1 cellular context compared by ENCODE assay signal in the genomic region with DNA sequence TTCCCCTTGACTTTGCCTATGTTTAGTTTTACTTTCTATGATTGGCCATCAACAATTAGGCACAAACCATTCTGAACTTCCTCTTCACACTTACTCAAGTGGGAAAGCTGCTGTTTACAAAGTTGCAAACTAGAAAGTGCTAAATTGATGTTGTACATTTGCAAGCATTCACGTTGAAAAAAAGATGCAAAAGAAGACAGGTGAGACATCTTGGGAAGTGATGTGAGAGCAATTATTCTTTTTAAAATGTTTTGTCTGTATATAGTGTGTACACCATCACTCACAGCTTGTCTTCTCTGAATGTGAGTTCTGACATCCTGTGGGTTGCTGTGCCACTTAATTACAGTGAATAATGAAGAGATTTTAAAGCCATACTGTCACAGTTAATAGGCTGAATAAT.
A peak's percentile ranks its signal among the peaks of the same experiment; 100 is the strongest.
TF ChIP-seq lines count a peak whose summit lies in the region.

No MANE protein-coding gene starts in this region.

TF ChIP-seq in GM12878, 131 proteins besides CTCF, POLR2A, EP300 and RAD21 (continued from another document and continues in another):
- TF ChIP-seq, protein P1, sequence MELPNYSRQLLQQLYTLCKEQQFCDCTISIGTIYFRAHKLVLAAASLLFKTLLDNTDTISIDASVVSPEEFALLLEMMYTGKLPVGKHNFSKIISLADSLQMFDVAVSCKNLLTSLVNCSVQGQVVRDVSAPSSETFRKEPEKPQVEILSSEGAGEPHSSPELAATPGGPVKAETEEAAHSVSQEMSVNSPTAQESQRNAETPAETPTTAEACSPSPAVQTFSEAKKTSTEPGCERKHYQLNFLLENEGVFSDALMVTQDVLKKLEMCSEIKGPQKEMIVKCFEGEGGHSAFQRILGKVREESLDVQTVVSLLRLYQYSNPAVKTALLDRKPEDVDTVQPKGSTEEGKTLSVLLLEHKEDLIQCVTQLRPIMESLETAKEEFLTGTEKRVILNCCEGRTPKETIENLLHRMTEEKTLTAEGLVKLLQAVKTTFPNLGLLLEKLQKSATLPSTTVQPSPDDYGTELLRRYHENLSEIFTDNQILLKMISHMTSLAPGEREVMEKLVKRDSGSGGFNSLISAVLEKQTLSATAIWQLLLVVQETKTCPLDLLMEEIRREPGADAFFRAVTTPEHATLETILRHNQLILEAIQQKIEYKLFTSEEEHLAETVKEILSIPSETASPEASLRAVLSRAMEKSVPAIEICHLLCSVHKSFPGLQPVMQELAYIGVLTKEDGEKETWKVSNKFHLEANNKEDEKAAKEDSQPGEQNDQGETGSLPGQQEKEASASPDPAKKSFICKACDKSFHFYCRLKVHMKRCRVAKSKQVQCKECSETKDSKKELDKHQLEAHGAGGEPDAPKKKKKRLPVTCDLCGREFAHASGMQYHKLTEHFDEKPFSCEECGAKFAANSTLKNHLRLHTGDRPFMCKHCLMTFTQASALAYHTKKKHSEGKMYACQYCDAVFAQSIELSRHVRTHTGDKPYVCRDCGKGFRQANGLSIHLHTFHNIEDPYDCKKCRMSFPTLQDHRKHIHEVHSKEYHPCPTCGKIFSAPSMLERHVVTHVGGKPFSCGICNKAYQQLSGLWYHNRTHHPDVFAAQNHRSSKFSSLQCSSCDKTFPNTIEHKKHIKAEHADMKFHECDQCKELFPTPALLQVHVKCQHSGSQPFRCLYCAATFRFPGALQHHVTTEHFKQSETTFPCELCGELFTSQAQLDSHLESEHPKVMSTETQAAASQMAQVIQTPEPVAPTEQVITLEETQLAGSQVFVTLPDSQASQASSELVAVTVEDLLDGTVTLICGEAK (IDR thresholded peaks at IDR 0.05; ENCODE audit: borderline replicate concordance): no peak; the same call in 1 of the 2 replicates
- TF ChIP-seq PAX5 (IDR thresholded peaks at IDR 0.05; ENCODE audit: borderline replicate concordance, low read depth, low read length) (no peak), STAT3 (IDR thresholded peaks at IDR 0.05; ENCODE audit: low read depth, low read length) (0 out of 2 replicates have a peak, but pooled peaks have one; percentile 33), ZNF274 (IDR thresholded peaks at IDR 0.05; ENCODE audit: insufficient read depth, insufficient read length) (no peak), HDAC6 (IDR thresholded peaks at IDR 0.05; ENCODE audit: unreplicated experiment) (no peak), RCOR1 (conservative IDR thresholded peaks at IDR 0.05; ENCODE audit: low read depth, low read length) (peak; percentile 78; the same call in 1 of the 2 replicates), MEF2B (IDR thresholded peaks at IDR 0.05; ENCODE audit: partially characterized antibody, poor library complexity, severe bottlenecking) (peak; percentile 53), FOXM1 (IDR thresholded peaks at IDR 0.05; ENCODE audit: low read depth, low read length) (no peak), GABPA (IDR thresholded peaks at IDR 0.05; ENCODE audit: low read depth) (no peak), HCFC1 (IDR thresholded peaks at IDR 0.05; ENCODE audit: low read length) (no peak), ESRRA (IDR thresholded peaks at IDR 0.05; ENCODE audit: low read length) (no peak), BMI1 (IDR thresholded peaks at IDR 0.05; ENCODE audit: borderline replicate concordance) (peak; percentile 65; the same call in 1 of the 2 replicates), CHD2 (IDR thresholded peaks at IDR 0.05; ENCODE audit: borderline replicate concordance, low read depth, low read length) (0 out of 2 replicates have a peak, but pooled peaks have one; percentile 47), BHLHE40 (IDR thresholded peaks at IDR 0.05; ENCODE audit: borderline replicate concordance in 1 of 2, low read depth in 2 of 2, low read length in 1 of 2) (peak; percentile 49 to 61; a peak in 2 of 4 replicates), ZNF384 (IDR thresholded peaks at IDR 0.05; ENCODE audit: borderline replicate concordance, low read depth, low read length) (peak; percentile 53; the same call in 1 of the 2 replicates), POU2F2 (IDR thresholded peaks at IDR 0.05; ENCODE audit: borderline replicate concordance, low read depth, low read length) (no peak), POLR2AphosphoS5 (IDR thresholded peaks at IDR 0.05; ENCODE audit: low read length) (no peak), ZNF24 (IDR thresholded peaks at IDR 0.05) (0 out of 2 replicates have a peak, but pooled peaks have one; percentile 23), IKZF2 (IDR thresholded peaks at IDR 0.05) (peak; percentile 75 to 82; a peak in 2 of 4 replicates), NFYA (IDR thresholded peaks at IDR 0.05; ENCODE audit: borderline replicate concordance, low read depth, low read length) (no peak), SMARCA5 (IDR thresholded peaks at IDR 0.05) (no peak), SRF (IDR thresholded peaks at IDR 0.05; ENCODE audit: low read depth in 2 of 2, low read length in 2 of 2) (no peak), SUPT20H (IDR thresholded peaks at IDR 0.05; ENCODE audit: borderline replicate concordance, control insufficient read depth, low read depth, low read length) (no peak), ZZZ3 (IDR thresholded peaks at IDR 0.05; ENCODE audit: control insufficient read depth, insufficient read length, low read depth) (no peak), ZNF217 (IDR thresholded peaks at IDR 0.05) (peak; percentile 78; the same call in 1 of the 2 replicates), SUZ12 (IDR thresholded peaks at IDR 0.05; ENCODE audit: unreplicated experiment) (no peak), MTA2 (IDR thresholded peaks at IDR 0.05; ENCODE audit: low read depth) (peak; percentile 98), FOS (IDR thresholded peaks at IDR 0.05; ENCODE audit: borderline replicate concordance, extremely low read depth, insufficient read length) (no peak), LARP7 (IDR thresholded peaks at IDR 0.05) (no peak), YBX1 (IDR thresholded peaks at IDR 0.05) (no peak), RFX5 (IDR thresholded peaks at IDR 0.05; ENCODE audit: low read depth, low read length) (0 out of 2 replicates have a peak, but pooled peaks have one; percentile 25), MEF2A (IDR thresholded peaks at IDR 0.05; ENCODE audit: insufficient read depth, low read depth, low read length) (no peak), NFXL1 (IDR thresholded peaks at IDR 0.05; ENCODE audit: borderline replicate concordance) (no peak), ATF7 (IDR thresholded peaks at IDR 0.05; ENCODE audit: low read depth) (peak; percentile 84), IKZF1 (conservative IDR thresholded peaks at IDR 0.05) (peak; percentile 55; the same call in 1 of the 2 replicates), KAT2A (conservative IDR thresholded peaks at IDR 0.05; ENCODE audit: control insufficient read depth, low read depth, low read length) (no peak), DPF2 (IDR thresholded peaks at IDR 0.05) (peak; percentile 75), FOXK2 (IDR thresholded peaks at IDR 0.05) (no peak; the same call in 1 of the 2 replicates), JUND (IDR thresholded peaks at IDR 0.05; ENCODE audit: low read depth, low read length) (no peak)
- TF ChIP-seq, protein P2, sequence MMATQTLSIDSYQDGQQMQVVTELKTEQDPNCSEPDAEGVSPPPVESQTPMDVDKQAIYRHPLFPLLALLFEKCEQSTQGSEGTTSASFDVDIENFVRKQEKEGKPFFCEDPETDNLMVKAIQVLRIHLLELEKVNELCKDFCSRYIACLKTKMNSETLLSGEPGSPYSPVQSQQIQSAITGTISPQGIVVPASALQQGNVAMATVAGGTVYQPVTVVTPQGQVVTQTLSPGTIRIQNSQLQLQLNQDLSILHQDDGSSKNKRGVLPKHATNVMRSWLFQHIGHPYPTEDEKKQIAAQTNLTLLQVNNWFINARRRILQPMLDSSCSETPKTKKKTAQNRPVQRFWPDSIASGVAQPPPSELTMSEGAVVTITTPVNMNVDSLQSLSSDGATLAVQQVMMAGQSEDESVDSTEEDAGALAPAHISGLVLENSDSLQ (IDR thresholded peaks at IDR 0.05): peak; percentile 56; the same call in 1 of the 2 replicates
- TF ChIP-seq, protein P3, sequence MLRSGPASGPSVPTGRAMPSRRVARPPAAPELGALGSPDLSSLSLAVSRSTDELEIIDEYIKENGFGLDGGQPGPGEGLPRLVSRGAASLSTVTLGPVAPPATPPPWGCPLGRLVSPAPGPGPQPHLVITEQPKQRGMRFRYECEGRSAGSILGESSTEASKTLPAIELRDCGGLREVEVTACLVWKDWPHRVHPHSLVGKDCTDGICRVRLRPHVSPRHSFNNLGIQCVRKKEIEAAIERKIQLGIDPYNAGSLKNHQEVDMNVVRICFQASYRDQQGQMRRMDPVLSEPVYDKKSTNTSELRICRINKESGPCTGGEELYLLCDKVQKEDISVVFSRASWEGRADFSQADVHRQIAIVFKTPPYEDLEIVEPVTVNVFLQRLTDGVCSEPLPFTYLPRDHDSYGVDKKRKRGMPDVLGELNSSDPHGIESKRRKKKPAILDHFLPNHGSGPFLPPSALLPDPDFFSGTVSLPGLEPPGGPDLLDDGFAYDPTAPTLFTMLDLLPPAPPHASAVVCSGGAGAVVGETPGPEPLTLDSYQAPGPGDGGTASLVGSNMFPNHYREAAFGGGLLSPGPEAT (IDR thresholded peaks at IDR 0.05; ENCODE audit: low read depth): peak; percentile 77
- TF ChIP-seq, protein P4, sequence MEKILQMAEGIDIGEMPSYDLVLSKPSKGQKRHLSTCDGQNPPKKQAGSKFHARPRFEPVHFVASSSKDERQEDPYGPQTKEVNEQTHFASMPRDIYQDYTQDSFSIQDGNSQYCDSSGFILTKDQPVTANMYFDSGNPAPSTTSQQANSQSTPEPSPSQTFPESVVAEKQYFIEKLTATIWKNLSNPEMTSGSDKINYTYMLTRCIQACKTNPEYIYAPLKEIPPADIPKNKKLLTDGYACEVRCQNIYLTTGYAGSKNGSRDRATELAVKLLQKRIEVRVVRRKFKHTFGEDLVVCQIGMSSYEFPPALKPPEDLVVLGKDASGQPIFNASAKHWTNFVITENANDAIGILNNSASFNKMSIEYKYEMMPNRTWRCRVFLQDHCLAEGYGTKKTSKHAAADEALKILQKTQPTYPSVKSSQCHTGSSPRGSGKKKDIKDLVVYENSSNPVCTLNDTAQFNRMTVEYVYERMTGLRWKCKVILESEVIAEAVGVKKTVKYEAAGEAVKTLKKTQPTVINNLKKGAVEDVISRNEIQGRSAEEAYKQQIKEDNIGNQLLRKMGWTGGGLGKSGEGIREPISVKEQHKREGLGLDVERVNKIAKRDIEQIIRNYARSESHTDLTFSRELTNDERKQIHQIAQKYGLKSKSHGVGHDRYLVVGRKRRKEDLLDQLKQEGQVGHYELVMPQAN (conservative IDR thresholded peaks at IDR 0.05): no peak
- TF ChIP-seq, protein P5, sequence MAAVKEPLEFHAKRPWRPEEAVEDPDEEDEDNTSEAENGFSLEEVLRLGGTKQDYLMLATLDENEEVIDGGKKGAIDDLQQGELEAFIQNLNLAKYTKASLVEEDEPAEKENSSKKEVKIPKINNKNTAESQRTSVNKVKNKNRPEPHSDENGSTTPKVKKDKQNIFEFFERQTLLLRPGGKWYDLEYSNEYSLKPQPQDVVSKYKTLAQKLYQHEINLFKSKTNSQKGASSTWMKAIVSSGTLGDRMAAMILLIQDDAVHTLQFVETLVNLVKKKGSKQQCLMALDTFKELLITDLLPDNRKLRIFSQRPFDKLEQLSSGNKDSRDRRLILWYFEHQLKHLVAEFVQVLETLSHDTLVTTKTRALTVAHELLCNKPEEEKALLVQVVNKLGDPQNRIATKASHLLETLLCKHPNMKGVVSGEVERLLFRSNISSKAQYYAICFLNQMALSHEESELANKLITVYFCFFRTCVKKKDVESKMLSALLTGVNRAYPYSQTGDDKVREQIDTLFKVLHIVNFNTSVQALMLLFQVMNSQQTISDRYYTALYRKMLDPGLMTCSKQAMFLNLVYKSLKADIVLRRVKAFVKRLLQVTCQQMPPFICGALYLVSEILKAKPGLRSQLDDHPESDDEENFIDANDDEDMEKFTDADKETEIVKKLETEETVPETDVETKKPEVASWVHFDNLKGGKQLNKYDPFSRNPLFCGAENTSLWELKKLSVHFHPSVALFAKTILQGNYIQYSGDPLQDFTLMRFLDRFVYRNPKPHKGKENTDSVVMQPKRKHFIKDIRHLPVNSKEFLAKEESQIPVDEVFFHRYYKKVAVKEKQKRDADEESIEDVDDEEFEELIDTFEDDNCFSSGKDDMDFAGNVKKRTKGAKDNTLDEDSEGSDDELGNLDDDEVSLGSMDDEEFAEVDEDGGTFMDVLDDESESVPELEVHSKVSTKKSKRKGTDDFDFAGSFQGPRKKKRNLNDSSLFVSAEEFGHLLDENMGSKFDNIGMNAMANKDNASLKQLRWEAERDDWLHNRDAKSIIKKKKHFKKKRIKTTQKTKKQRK (IDR thresholded peaks at IDR 0.05; ENCODE audit: low read depth, low read length): no peak
- TF ChIP-seq, protein P6, sequence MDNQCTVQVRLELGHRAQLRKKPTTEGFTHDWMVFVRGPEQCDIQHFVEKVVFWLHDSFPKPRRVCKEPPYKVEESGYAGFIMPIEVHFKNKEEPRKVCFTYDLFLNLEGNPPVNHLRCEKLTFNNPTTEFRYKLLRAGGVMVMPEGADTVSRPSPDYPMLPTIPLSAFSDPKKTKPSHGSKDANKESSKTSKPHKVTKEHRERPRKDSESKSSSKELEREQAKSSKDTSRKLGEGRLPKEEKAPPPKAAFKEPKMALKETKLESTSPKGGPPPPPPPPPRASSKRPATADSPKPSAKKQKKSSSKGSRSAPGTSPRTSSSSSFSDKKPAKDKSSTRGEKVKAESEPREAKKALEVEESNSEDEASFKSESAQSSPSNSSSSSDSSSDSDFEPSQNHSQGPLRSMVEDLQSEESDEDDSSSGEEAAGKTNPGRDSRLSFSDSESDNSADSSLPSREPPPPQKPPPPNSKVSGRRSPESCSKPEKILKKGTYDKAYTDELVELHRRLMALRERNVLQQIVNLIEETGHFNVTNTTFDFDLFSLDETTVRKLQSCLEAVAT (IDR thresholded peaks at IDR 0.05): no peak; the same call in 1 of the 2 replicates
- TF ChIP-seq, protein P7, sequence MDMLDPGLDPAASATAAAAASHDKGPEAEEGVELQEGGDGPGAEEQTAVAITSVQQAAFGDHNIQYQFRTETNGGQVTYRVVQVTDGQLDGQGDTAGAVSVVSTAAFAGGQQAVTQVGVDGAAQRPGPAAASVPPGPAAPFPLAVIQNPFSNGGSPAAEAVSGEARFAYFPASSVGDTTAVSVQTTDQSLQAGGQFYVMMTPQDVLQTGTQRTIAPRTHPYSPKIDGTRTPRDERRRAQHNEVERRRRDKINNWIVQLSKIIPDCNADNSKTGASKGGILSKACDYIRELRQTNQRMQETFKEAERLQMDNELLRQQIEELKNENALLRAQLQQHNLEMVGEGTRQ (IDR thresholded peaks at IDR 0.05; ENCODE audit: borderline replicate concordance, low read depth, low read length): no peak
